18 cellular contexts compared by ENCODE assay signal in genomic region chr3:156793851-156794250, GRCh38. TPM values are rescaled to one million over a fixed set of nuclear protein-coding genes. Genes with fewer than 3 reads are reported as not detected.
A peak's percentile ranks its signal among the peaks of the same experiment; 100 is the strongest.
DNase-seq lines count a peak whose midpoint lies in the region; ATAC-seq and TF ChIP-seq lines count a peak whose summit lies in the region.
"Had no signal": no experiment of that assay in that cellular context is flagged by ENCODE, and none has a peak within 500 bp of the region (broad histone marks: within the 10 kb centered on the region; RNA-seq: fewer than 3 reads in every experiment).

No MANE protein-coding gene starts in this region.

- CTCF ChIA-PET in Calu3 (lab: Charles Lee): interaction anchor here (0.7 kb wide), 1 partner anchor 787 kb away, joined by 3 read pairs; no protein-coding TSS in a partner anchor

- H3K4me1 ChIP-seq in RWPE2 (ENCODE audit: insufficient read depth, poor library complexity, severe bottlenecking): peaks cover 28% of the 10 kb centered on the region
- H3K4me1 ChIP-seq: sigmoid colon had no signal

- no peaks in the 10 kb centered on the region for H3K36me3 ChIP-seq in RWPE2 (ENCODE audit: low read depth)
- H3K36me3 ChIP-seq: BLaER1, HAP-1, sigmoid colon, tibial artery had no signal

- peaks cover 1% of the 10 kb centered on the region for H3K9me3 ChIP-seq in RWPE2 (ENCODE audit: severe bottlenecking)
- H3K9me3 ChIP-seq: BLaER1, HAP-1, sigmoid colon, tibial artery had no signal

- no peaks in the 10 kb centered on the region for H3K27me3 ChIP-seq in RWPE2 (ENCODE audit: insufficient read depth, poor library complexity, severe bottlenecking)
- H3K27me3 ChIP-seq in dorsolateral prefrontal cortex: no peaks in the 10 kb centered on the region
- H3K27me3 ChIP-seq: BLaER1, sigmoid colon, tibial artery had no signal

- TF ChIP-seq CTCF in Calu3 (IDR thresholded peaks at IDR 0.05; ENCODE audit: unreplicated experiment) (no peak), RWPE2 (IDR thresholded peaks at IDR 0.05; ENCODE audit: poor library complexity, severe bottlenecking) (no peak), dorsolateral prefrontal cortex (IDR thresholded peaks at IDR 0.05 in 54 of 56, conservative IDR thresholded peaks at IDR 0.05 in 2 of 56; ENCODE audit: low read depth in 1 of 56, partially characterized antibody in 56 of 56) (no peak), osteocyte (IDR thresholded peaks at IDR 0.05) (no peak)

- intact Hi-C loops in Calu3 (cut with micrococcal nuclease; ENCODE audit: unreplicated experiment) (no loop called here), dorsolateral prefrontal cortex (cut with DNase I) (no loop called here)

- DNase-seq in Calu3 (no peak), RWPE2 (ENCODE audit: low spot score) (no peak), dorsolateral prefrontal cortex (no peak), osteocyte (ENCODE audit: extremely low spot score, unreplicated experiment) (no peak), H4 (ENCODE audit: low spot score) (no peak), NCI-H1048 (lab: John Stamatoyannopoulos, UW) (no peak), ecto neural progenitor cell (ENCODE audit: low spot score) (no peak), DMS53 (lab: John Stamatoyannopoulos, UW) (no peak)
- DNase-seq: activated CD4-positive, CD25-positive, alpha-beta regulatory T cell; NCI-H1930; NCI-H510A treated with DMSO at 0.1 percent for 48 hours; sigmoid colon; stimulated activated CD4-positive, alpha-beta T cell treated with anti-CD3 and anti-CD28 coated beads, Interleukin-4, amount 100 ng/mL, for 1 hour; tibial artery had no signal

- H3K4me3 Mint-ChIP-seq in Calu3 (ENCODE audit: low read depth, unreplicated experiment) (no peak overlapping the region), osteocyte (ENCODE audit: unreplicated experiment) (no peak overlapping the region)
- H3K4me3 Mint-ChIP-seq: brain had no signal

- H3K4me3 ChIP-seq in RWPE2 (ENCODE audit: severe bottlenecking) (no peak overlapping the region), dorsolateral prefrontal cortex (peak overlapping the region in 4 of 59 donors; percentile 0 to 2 (median 0))
- H3K4me3 ChIP-seq: BLaER1, HAP-1, sigmoid colon, tibial artery had no signal

- H3K27ac Mint-ChIP-seq in Calu3 (ENCODE audit: unreplicated experiment): peak overlapping the region; percentile 1
- H3K27ac Mint-ChIP-seq in osteocyte (ENCODE audit: unreplicated experiment): peak overlapping the region; percentile 96

- no TSS peak for BruUV-seq in Calu3 (replicated peaks; lab: Mats Ljungman, UMichigan)

- H3K9me3 Mint-ChIP-seq in Calu3 (ENCODE audit: low read depth, unreplicated experiment) (peaks cover under 1% of the 10 kb centered on the region), osteocyte (ENCODE audit: unreplicated experiment) (peaks cover 2% of the 10 kb centered on the region)

- H3K36me3 Mint-ChIP-seq in Calu3 (ENCODE audit: insufficient read depth, unreplicated experiment) (peaks cover 5% of the 10 kb centered on the region), osteocyte (ENCODE audit: unreplicated experiment) (peaks cover 1% of the 10 kb centered on the region)
- H3K36me3 Mint-ChIP-seq: brain had no signal

- no peak for ATAC-seq in RWPE2 (ENCODE audit: low read depth)

- H3K27me3 Mint-ChIP-seq in Calu3 (ENCODE audit: unreplicated experiment) (no peaks in the 10 kb centered on the region), osteocyte (ENCODE audit: unreplicated experiment) (no peaks in the 10 kb centered on the region)
- H3K27me3 Mint-ChIP-seq: brain had no signal

- H3K4me1 Mint-ChIP-seq in Calu3 (ENCODE audit: low read depth, unreplicated experiment) (peaks cover 30% of the 10 kb centered on the region), osteocyte (ENCODE audit: unreplicated experiment) (peaks cover 71% of the 10 kb centered on the region)

- peak overlapping the region; percentile 100 for H3K27ac ChIP-seq in RWPE2 (ENCODE audit: poor library complexity, severe bottlenecking)
- peak overlapping the region in 56 of 59 donors; percentile 1 to 88 (median 66) for H3K27ac ChIP-seq in dorsolateral prefrontal cortex
- H3K27ac ChIP-seq: BLaER1, sigmoid colon, tibial artery had no signal

RNA-seq across cellular contexts. Expression of gene LEKR1, which starts 32.3 kb away (rescaled TPM):
- total RNA-seq in Calu3 (2022) (4.5 and 5.1 TPM in 2 replicates), dorsolateral prefrontal cortex (1 to 10 TPM in 77 of 120 experiments, under 1 TPM in 37, not detected in 6; 0.25 to 7.8 (median 1.3) TPM), osteocyte (0.55 and 1.0 TPM in 2 replicates)
- total RNA-seq in H4 (2014; rRNA removed; shearing (Covaris generic)): 0.37 and 11.5 TPM in 2 replicates
- total RNA-seq: HT1080 had no signal
